11 cellular contexts compared by ENCODE assay signal in genomic region chr2:55734726-55735125, GRCh38.
"Had no signal": no experiment of that assay in that cellular context is flagged by ENCODE, and none has a peak within 500 bp of the region (broad histone marks: within the 10 kb centered on the region; RNA-seq: fewer than 3 reads in every experiment).

No MANE protein-coding gene starts in this region.

- H3K27ac ChIP-seq: GM23248 had no signal

- H3K9ac ChIP-seq: GM23248 had no signal

- H3K4me3 ChIP-seq: GM23248, GM23338, HAP-1 had no signal

- H3K36me3 ChIP-seq: HAP-1 had no signal

- ATAC-seq: GM23338, HCT116 had no signal

- H3K4me1 ChIP-seq: HAP-1 had no signal

- FAIRE-seq: H1, H54 had no signal

- H3K4me2 ChIP-seq: GM23338 had no signal

- H3K9me3 ChIP-seq: HAP-1 had no signal

- DNase-seq: GM23248, GOT3, H7, H9, HCEC 1CT, HFFc6 had no signal

- H2AFZ ChIP-seq: GM23248, GM23338 had no signal
